ENCODE assay signal across 9 cellular contexts in the genomic region with DNA sequence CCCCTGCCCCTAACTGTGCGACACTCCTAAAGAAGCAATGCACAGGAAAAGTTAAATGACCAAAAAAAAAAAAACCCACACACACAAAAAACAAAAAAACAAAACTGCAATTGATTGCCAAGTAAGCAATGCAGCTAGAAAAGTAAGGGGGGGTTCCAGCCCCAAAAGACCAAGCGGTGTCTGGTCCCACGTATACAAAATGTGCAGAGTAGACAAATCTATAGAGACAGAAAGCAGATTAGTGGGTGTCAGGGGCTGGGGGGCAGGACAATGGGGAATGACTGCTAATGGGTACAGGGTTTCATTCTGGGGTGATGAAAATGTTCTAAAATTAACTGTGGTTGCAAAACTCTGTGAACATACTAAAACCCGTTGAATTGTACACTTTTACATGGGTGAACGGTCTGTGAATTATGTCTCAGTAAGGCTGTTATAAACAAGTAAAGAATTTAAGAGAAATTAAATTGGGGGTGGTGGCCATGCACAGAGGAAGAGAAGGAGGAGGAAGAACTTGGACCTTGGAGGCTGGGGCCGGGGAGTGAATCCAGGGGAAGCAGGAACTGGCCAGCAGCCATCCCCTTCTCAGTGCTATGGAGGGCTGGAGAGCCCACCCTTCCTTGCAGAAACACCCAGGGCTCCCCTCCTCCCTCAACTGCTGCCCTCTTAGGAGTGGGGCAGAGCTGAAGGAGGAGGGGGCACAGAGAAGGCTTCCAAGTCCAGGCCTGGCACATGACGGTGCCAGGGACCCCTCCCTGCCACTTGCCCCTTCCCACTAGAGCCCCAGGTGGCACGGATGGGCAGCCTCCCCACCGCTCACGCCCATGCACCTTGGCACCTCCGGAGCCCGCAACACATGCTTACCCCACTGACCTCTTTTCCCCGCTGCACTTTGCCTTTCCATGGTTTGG. TPM values are rescaled to one million over a fixed set of nuclear protein-coding genes. Genes with fewer than 3 reads are reported as not detected.
DNase-seq lines count a peak whose midpoint lies in the region; ATAC-seq, FAIRE-seq and TF ChIP-seq lines count a peak whose summit lies in the region.
"Had no signal": no experiment of that assay in that cellular context is flagged by ENCODE, and none has a peak within 500 bp of the region (broad histone marks: within the 10 kb centered on the region; RNA-seq: fewer than 3 reads in every experiment).

No MANE protein-coding gene starts in this region.

- no peak for DNase-seq in stimulated activated naive CD8-positive, alpha-beta T cell treated with anti-CD3 and anti-CD28 coated beads, Interleukin-15, Interleukin-2, amounts not matched to agents 100 U/mL and 50 U/mL, for 24 hours
- DNase-seq in bronchial epithelial cell (ENCODE audit: low read depth) (no peak), vagina (ENCODE audit: extremely low spot score in 2 of 2) (no peak), SK-N-DZ (ENCODE audit: low spot score) (no peak), Ammon's horn (ENCODE audit: low spot score) (no peak), cerebellum (ENCODE audit: low spot score) (no peak)

- H3K4me1 ChIP-seq in mucosa of stomach (ENCODE audit: control insufficient read depth, insufficient read depth, low read length) (peaks cover 30% of the 10 kb centered on the region), vagina (peaks cover 63% of the 10 kb centered on the region)

- H3K27me3 ChIP-seq in bronchial epithelial cell (ENCODE audit: control insufficient read depth, insufficient read depth, low read length), result peaks cover 6% of the 10 kb centered on the region
- no peaks in the 10 kb centered on the region for H3K27me3 ChIP-seq in mucosa of stomach (ENCODE audit: control insufficient read depth, insufficient read depth, low read length)
- H3K27me3 ChIP-seq in vagina, result no peaks in the 10 kb centered on the region
- H3K27me3 ChIP-seq: SJSA1 had no signal

- H3K36me3 ChIP-seq in bronchial epithelial cell (ENCODE audit: control insufficient read depth, insufficient read depth, low read length), result no peaks in the 10 kb centered on the region
- no peaks in the 10 kb centered on the region for H3K36me3 ChIP-seq in mucosa of stomach (ENCODE audit: control insufficient read depth, insufficient read depth, low read length)
- no peaks in the 10 kb centered on the region for H3K36me3 ChIP-seq in vagina

- intact Hi-C loops in vagina (cut with DNase I), result no loop called here

- no peaks in the 10 kb centered on the region for H3K27me3 Mint-ChIP-seq in stimulated activated naive CD8-positive, alpha-beta T cell treated with anti-CD3 and anti-CD28 coated beads, Interleukin-15, Interleukin-2, amounts not matched to agents 100 ng/mL and 50 ng/mL, for 24 hours

- peak overlapping the region; percentile 82 for H3K27ac Mint-ChIP-seq in stimulated activated naive CD8-positive, alpha-beta T cell treated with anti-CD3 and anti-CD28 coated beads, Interleukin-15, Interleukin-2, amounts not matched to agents 100 ng/mL and 50 ng/mL, for 24 hours

- H3K9me3 Mint-ChIP-seq in stimulated activated naive CD8-positive, alpha-beta T cell treated with anti-CD3 and anti-CD28 coated beads, Interleukin-15, Interleukin-2, amounts not matched to agents 100 ng/mL and 50 ng/mL, for 24 hours, result no peaks in the 10 kb centered on the region

- TF ChIP-seq POLR2A in vagina (IDR thresholded peaks at IDR 0.05), result no peak

- H3K9ac ChIP-seq in mucosa of stomach (ENCODE audit: low read length), result peak overlapping the region; percentile 66

- peak overlapping the region; percentile 90 for H3K27ac ChIP-seq in vagina
- H3K27ac ChIP-seq: SJSA1 had no signal

- H3K36me3 Mint-ChIP-seq in stimulated activated naive CD8-positive, alpha-beta T cell treated with anti-CD3 and anti-CD28 coated beads, Interleukin-15, Interleukin-2, amounts not matched to agents 100 ng/mL and 50 ng/mL, for 24 hours (ENCODE audit: low read depth), result peaks cover 14% of the 10 kb centered on the region

- peaks cover 74% of the 10 kb centered on the region for H3K4me1 Mint-ChIP-seq in stimulated activated naive CD8-positive, alpha-beta T cell treated with anti-CD3 and anti-CD28 coated beads, Interleukin-15, Interleukin-2, amounts not matched to agents 100 ng/mL and 50 ng/mL, for 24 hours (ENCODE audit: low read depth)

- TF ChIP-seq CTCF in bronchial epithelial cell (IDR thresholded peaks at IDR 0.05; ENCODE audit: insufficient read depth, low read length, severe bottlenecking) (no peak), vagina (IDR thresholded peaks at IDR 0.05) (no peak)

- H3K4me3 ChIP-seq in bronchial epithelial cell (ENCODE audit: low read depth, low read length), result peak overlapping the region; percentile 25
- H3K4me3 ChIP-seq in mucosa of stomach (ENCODE audit: low read length), result no peak overlapping the region
- H3K4me3 ChIP-seq in vagina, result peak overlapping the region; percentile 53 to 72
- H3K4me3 ChIP-seq: SJSA1 had no signal

- H3K9me3 ChIP-seq in mucosa of stomach (ENCODE audit: control insufficient read depth, low read length) (no peaks in the 10 kb centered on the region), vagina (no peaks in the 10 kb centered on the region)
- H3K9me3 ChIP-seq: SJSA1 had no signal

- no peak for ATAC-seq in stimulated activated naive CD8-positive, alpha-beta T cell treated with anti-CD3 and anti-CD28 coated beads, Interleukin-15, Interleukin-2, amounts not matched to agents 100 U/mL and 50 U/mL, for 24 hours

- peak overlapping the region; percentile 33 for H3K4me3 Mint-ChIP-seq in stimulated activated naive CD8-positive, alpha-beta T cell treated with anti-CD3 and anti-CD28 coated beads, Interleukin-15, Interleukin-2, amounts not matched to agents 100 ng/mL and 50 ng/mL, for 24 hours

- no peak for FAIRE-seq in bronchial epithelial cell (lab: Jason Lieb, UNC)

RNA-seq across cellular contexts. Expression of gene KDM2B, which starts 45.4 kb away (rescaled TPM):
- total RNA-seq in bronchial epithelial cell, result 14.2 and 18.7 TPM in 2 replicates
- 18.9 TPM for total RNA-seq in vagina
- 62.0 and 69.7 TPM in 2 replicates for polyA plus RNA-seq in SK-N-DZ (2014; cell fraction: cytosol; rRNA removed)
- polyA plus RNA-seq in SK-N-DZ (2014; cell fraction: nucleus; rRNA removed), result 63.0 and 94.1 TPM in 2 replicates
- 48.4 TPM for total RNA-seq in cerebellum
